12 cellular contexts compared by ENCODE assay signal in genomic region chr20:50312682-50313187, GRCh38.
DNase-seq lines count a peak whose midpoint lies in the region; ATAC-seq and TF ChIP-seq lines count a peak whose summit lies in the region.
"Had no signal": no experiment of that assay in that cellular context is flagged by ENCODE, and none has a peak within 500 bp of the region (broad histone marks: within the 10 kb centered on the region; RNA-seq: fewer than 3 reads in every experiment).

No MANE protein-coding gene starts in this region.

- ATAC-seq in HG03378 (IDR thresholded peaks at IDR 0.05; ENCODE audit: unreplicated experiment): no peak
- ATAC-seq: activated CD8-positive, alpha-beta T cell treated with anti-CD3 and anti-CD28 coated beads, Interleukin-2, amount 10 ng/mL, durations not matched to agents 7 days and 5 days had no signal

- intact Hi-C loops in esophagus muscularis mucosa (cut with DNase I): loop anchor here (5.0 kb wide), 1 partner anchor 85 kb away; no protein-coding TSS in a partner anchor

- no peak for TF ChIP-seq CTCF in esophagus muscularis mucosa (IDR thresholded peaks at IDR 0.05)

- TF ChIP-seq EP300 in esophagus muscularis mucosa (IDR thresholded peaks at IDR 0.05): no peak

- H3K27ac ChIP-seq in esophagus muscularis mucosa (replicated peaks in 1 of 4): peak overlapping the region; percentile 82 to 89 (median 88)
- H3K27ac ChIP-seq: 22Rv1 had no signal

- H3K9me3 ChIP-seq in esophagus muscularis mucosa (no peaks in the 10 kb centered on the region), mucosa of stomach (ENCODE audit: control insufficient read depth, low read length) (no peaks in the 10 kb centered on the region)

- no peaks in the 10 kb centered on the region for H3K36me3 ChIP-seq in esophagus muscularis mucosa
- H3K36me3 ChIP-seq in mucosa of stomach (ENCODE audit: control insufficient read depth, insufficient read depth, low read length): no peaks in the 10 kb centered on the region

- H3K9ac ChIP-seq in mucosa of stomach (ENCODE audit: low read length): peak overlapping the region; percentile 24

- DNase-seq in NK-92 treated with Interleukin-12 subunit alpha and Interleukin-12 subunit beta, amount 100 ng/mL, for 24 hours (lab: John Stamatoyannopoulos, UW): peak; percentile 28
- DNase-seq in NK-92 (lab: John Stamatoyannopoulos, UW; ENCODE audit: unreplicated experiment): no peak
- peak; percentile 95 for DNase-seq in esophagus muscularis mucosa (ENCODE audit: extremely low spot score)
- DNase-seq in NCI-H2227 (lab: John Stamatoyannopoulos, UW; ENCODE audit: unreplicated experiment): no peak
- DNase-seq in CD1c-positive myeloid dendritic cell (ENCODE audit: extremely low spot score): no peak
- DNase-seq in stimulated activated CD4-positive, alpha-beta T cell treated with anti-CD3 and anti-CD28 coated beads, Interleukin-2, amount 100 ng/mL, for 48 hours: no peak
- DNase-seq: activated CD8-positive, alpha-beta T cell treated with anti-CD3 and anti-CD28 coated beads, Interleukin-2, amount 10 ng/mL, durations not matched to agents 7 days and 5 days; Kasumi-1; occipital lobe had no signal

- WGBS in esophagus muscularis mucosa: 17% methylated on average over 12 of the region's 12 CpGs

- no peak overlapping the region for H3K4me3 ChIP-seq in esophagus muscularis mucosa
- H3K4me3 ChIP-seq in mucosa of stomach (ENCODE audit: low read length): no peak overlapping the region

- TF ChIP-seq POLR2A in esophagus muscularis mucosa (IDR thresholded peaks at IDR 0.05; ENCODE audit: low read depth): no peak

- H3K4me1 ChIP-seq in esophagus muscularis mucosa (peaks cover 40 to 63% (median 50%) of the 10 kb centered on the region in 4 donors), mucosa of stomach (ENCODE audit: control insufficient read depth, insufficient read depth, low read length) (peaks cover 15% of the 10 kb centered on the region)

- no peaks in the 10 kb centered on the region for H3K27me3 ChIP-seq in esophagus muscularis mucosa
- H3K27me3 ChIP-seq in mucosa of stomach (ENCODE audit: control insufficient read depth, insufficient read depth, low read length): no peaks in the 10 kb centered on the region

Comparison
In these comparisons a context has a peak if more than half of its experiments do, and no peak if none do; other contexts are left out.
1. DNase-seq: peak in NK-92 treated with Interleukin-12 subunit alpha and Interleukin-12 subunit beta, amount 100 ng/mL, for 24 hours (single experiment) and esophagus muscularis mucosa (single experiment); none in NK-92 (single experiment), NCI-H2227 (single experiment), CD1c-positive myeloid dendritic cell (single experiment) and stimulated activated CD4-positive, alpha-beta T cell treated with anti-CD3 and anti-CD28 coated beads, Interleukin-2, amount 100 ng/mL, for 48 hours (0 of 2).